Comparison of ENCODE assay signal across 27 cellular contexts in the genomic region with DNA sequence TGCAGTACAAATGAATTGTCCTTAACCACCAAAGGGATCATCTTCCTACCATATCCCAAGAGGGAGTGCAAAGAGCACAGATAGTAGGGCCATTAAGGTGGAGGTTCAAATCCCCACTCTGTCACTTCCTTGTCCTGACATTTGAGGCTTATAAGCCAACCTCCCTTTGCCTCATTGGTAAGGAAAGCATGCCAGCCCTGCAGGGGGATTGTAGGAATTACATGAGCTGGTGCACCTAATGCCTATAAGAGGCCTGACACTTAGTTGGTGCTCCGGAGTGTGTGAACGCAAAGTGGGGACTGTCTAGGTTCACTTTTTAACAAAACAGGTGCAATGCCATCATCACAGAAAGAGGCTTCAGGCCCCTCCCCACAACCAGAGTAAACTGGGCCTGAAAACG.
A peak's percentile ranks its signal among the peaks of the same experiment; 100 is the strongest.
DNase-seq lines count a peak whose midpoint lies in the region; ATAC-seq, FAIRE-seq and TF ChIP-seq lines count a peak whose summit lies in the region.
"Had no signal": no experiment of that assay in that cellular context is flagged by ENCODE, and none has a peak within 500 bp of the region (broad histone marks: within the 10 kb centered on the region; RNA-seq: fewer than 3 reads in every experiment).

No MANE protein-coding gene starts in this region.

- FAIRE-seq in HepG2 (lab: Jason Lieb, UNC): peak; percentile 72
- FAIRE-seq: keratinocyte had no signal

- H3K4me3 Mint-ChIP-seq in endothelial cell (ENCODE audit: unreplicated experiment): no peak overlapping the region
- H3K4me3 Mint-ChIP-seq in activated T-helper 1 cell treated with anti-CD3 and anti-CD28 coated beads, Interleukin-12 subunit alpha, Interleukin-12 subunit beta, Interleukin-2, Interleukin-4 antibody, amounts not matched to agents 30 ng/mL and 10 ng/mL and 1 ng/mL, durations not matched to agents 14 hours and 24 hours and 36 hours: no peak overlapping the region
- H3K4me3 Mint-ChIP-seq: CD8-positive, alpha-beta T cell; effector memory CD8-positive, alpha-beta T cell; T-cell had no signal

- TF ChIP-seq CTCF in HepG2 (CRISPR knock-in tag; IDR thresholded peaks at IDR 0.05) (no peak), right lobe of liver (IDR thresholded peaks at IDR 0.05) (no peak), endothelial cell (IDR thresholded peaks at IDR 0.05; ENCODE audit: unreplicated experiment) (peak; percentile 20), BE2C (IDR thresholded peaks at IDR 0.05; ENCODE audit: low read depth, low read length) (no peak)

- H3K27ac ChIP-seq in HepG2 (ENCODE audit: extremely low read length, insufficient read depth, low read length) (no peak overlapping the region), right lobe of liver (no peak overlapping the region)
- H3K27ac ChIP-seq: heart left ventricle, prostate gland, stomach, thyroid gland, vagina had no signal

- no peak overlapping the region for H3K4me3 ChIP-seq in HepG2 (replicated peaks in 1 of 3; ENCODE audit: insufficient read depth in 1 of 3, low read depth in 2 of 3, low read length in 3 of 3)
- H3K4me3 ChIP-seq in right lobe of liver: no peak overlapping the region
- H3K4me3 ChIP-seq in BE2C (ENCODE audit: low read depth, low read length): no peak overlapping the region
- H3K4me3 ChIP-seq: heart left ventricle, prostate gland, stomach, thyroid gland, vagina had no signal

- no peaks in the 10 kb centered on the region for H3K27me3 ChIP-seq in HepG2 (ENCODE audit: control insufficient read depth in 1 of 2, insufficient read depth in 2 of 2, low read length in 2 of 2)
- no peaks in the 10 kb centered on the region for H3K27me3 ChIP-seq in right lobe of liver
- H3K27me3 ChIP-seq in BE2C: no peaks in the 10 kb centered on the region
- H3K27me3 ChIP-seq: heart left ventricle, stomach, thyroid gland, vagina had no signal

- DNase-seq in HepG2 (ENCODE audit: low spot score) (peak; percentile 27), right lobe of liver (no peak), SK-MEL-5 (ENCODE audit: low read depth, low spot score) (peak; percentile 28), endothelial cell (ENCODE audit: low spot score) (no peak), BE2C (no peak), GM03348 (ENCODE audit: low spot score) (no peak), SIG-M5 treated with dmso at 0.1 percent for 504 hours (lab: John Stamatoyannopoulos, UW; ENCODE audit: unreplicated experiment) (no peak)
- no peak for DNase-seq in activated T-helper 1 cell treated with anti-CD3 and anti-CD28 coated beads, Interleukin-12 subunit alpha, Interleukin-12 subunit beta, Interleukin-2, Interleukin-4 antibody, amounts not matched to agents 30 ng/mL and 10 ng/mL and 1 ng/mL, durations not matched to agents 14 hours and 24 hours and 36 hours (ENCODE audit: low spot score)
- DNase-seq: activated CD4-positive, alpha-beta T cell treated with anti-CD3 and anti-CD28 coated beads, Interleukin-2, amount 50 U/mL, for 48 hours; activated naive CD4-positive, alpha-beta T cell; activated T-cell treated with anti-CD3 and anti-CD28 coated beads, Interleukin-2, amount 50 U/mL, for 48 hours; CD8-positive, alpha-beta T cell; central memory CD4-positive, alpha-beta T cell; effector memory CD8-positive, alpha-beta T cell; foreskin fibroblast; heart left ventricle; NCI-H1930; NCI-H510A treated with DMSO at 0.1 percent for 48 hours; SIG-M5; stimulated activated CD4-positive, alpha-beta T cell treated with anti-CD3 and anti-CD28 coated beads, Interleukin-4, amount 100 ng/mL, for 1 hour; stomach; T-cell; thyroid gland had no signal

- H3K4me1 ChIP-seq in HepG2 (ENCODE audit: insufficient read depth, low read length): peaks cover 12% of the 10 kb centered on the region
- no peaks in the 10 kb centered on the region for H3K4me1 ChIP-seq in right lobe of liver
- H3K4me1 ChIP-seq in BE2C: no peaks in the 10 kb centered on the region
- H3K4me1 ChIP-seq: prostate gland had no signal

- peaks cover 6% of the 10 kb centered on the region for H3K4me1 Mint-ChIP-seq in endothelial cell (ENCODE audit: unreplicated experiment)
- no peaks in the 10 kb centered on the region for H3K4me1 Mint-ChIP-seq in activated T-helper 1 cell treated with anti-CD3 and anti-CD28 coated beads, Interleukin-12 subunit alpha, Interleukin-12 subunit beta, Interleukin-2, Interleukin-4 antibody, amounts not matched to agents 30 ng/mL and 10 ng/mL and 1 ng/mL, durations not matched to agents 14 hours and 24 hours and 36 hours (ENCODE audit: low read depth)

- H3K4me2 ChIP-seq in HepG2 (ENCODE audit: low read depth, low read length): no peak overlapping the region

- CTCF ChIA-PET in HepG2 (lab: Yijun Ruan, JAX; ENCODE audit: low intra/inter-chr PET ratio, low total read pairs): no interaction called here

- H3K9me3 ChIP-seq in HepG2 (ENCODE audit: low read length) (no peaks in the 10 kb centered on the region), right lobe of liver (no peaks in the 10 kb centered on the region), BE2C (no peaks in the 10 kb centered on the region)
- H3K9me3 ChIP-seq: heart left ventricle, prostate gland, stomach, thyroid gland, vagina had no signal

- 92% methylated on average over 3 of the region's 3 CpGs for WGBS in HepG2 (ENCODE audit: low lambda C conversion rate)
- 100% methylated on average over 3 of the region's 3 CpGs for WGBS in right lobe of liver (ENCODE audit: insufficient coverage, low coverage, low lambda C conversion rate, missing lambda C conversion rate)

- H3K9me3 Mint-ChIP-seq in endothelial cell (ENCODE audit: unreplicated experiment): no peaks in the 10 kb centered on the region
- no peaks in the 10 kb centered on the region for H3K9me3 Mint-ChIP-seq in activated T-helper 1 cell treated with anti-CD3 and anti-CD28 coated beads, Interleukin-12 subunit alpha, Interleukin-12 subunit beta, Interleukin-2, Interleukin-4 antibody, amounts not matched to agents 30 ng/mL and 10 ng/mL and 1 ng/mL, durations not matched to agents 14 hours and 24 hours and 36 hours
- H3K9me3 Mint-ChIP-seq: CD8-positive, alpha-beta T cell; effector memory CD8-positive, alpha-beta T cell; T-cell had no signal

- intact Hi-C loops in HepG2 (cut with micrococcal nuclease; ENCODE audit: unreplicated experiment): no loop called here
- intact Hi-C loops in right lobe of liver (cut with DNase I): no loop called here
- intact Hi-C loops in activated T-helper 1 cell treated with anti-CD3 and anti-CD28 coated beads, Interleukin-12 subunit alpha, Interleukin-12 subunit beta, Interleukin-2, Interleukin-4 antibody, amounts not matched to agents 30 ng/mL and 10 ng/mL and 1 ng/mL, durations not matched to agents 14 hours and 24 hours and 36 hours (cut with micrococcal nuclease): no loop called here

- H2AFZ ChIP-seq in HepG2 (ENCODE audit: low read length): no peak overlapping the region

- no peaks in the 10 kb centered on the region for H3K79me2 ChIP-seq in HepG2 (ENCODE audit: insufficient read depth, low read length)

- no peak for TF ChIP-seq EP300 in HepG2 (IDR thresholded peaks at IDR 0.05; ENCODE audit: low read depth in 2 of 2, low read length in 2 of 2)
- TF ChIP-seq EP300 in HepG2 (CRISPR knock-in tag; IDR thresholded peaks at IDR 0.05; ENCODE audit: borderline replicate concordance): no peak

- H3K36me3 ChIP-seq in HepG2 (replicated peaks in 1 of 2; ENCODE audit: control insufficient read depth in 1 of 2, insufficient read depth in 2 of 2, low read length in 2 of 2) (no peaks in the 10 kb centered on the region), right lobe of liver (no peaks in the 10 kb centered on the region), BE2C (no peaks in the 10 kb centered on the region)
- H3K36me3 ChIP-seq: heart left ventricle, prostate gland, thyroid gland, vagina had no signal

- no peak for TF ChIP-seq POLR2A in HepG2 (IDR thresholded peaks at IDR 0.05; ENCODE audit: insufficient read depth in 1 of 2, low read depth in 2 of 2, low read length in 2 of 2)
- no peak for TF ChIP-seq POLR2A in right lobe of liver (IDR thresholded peaks at IDR 0.05)

- POLR2A ChIA-PET in HepG2 (lab: Yijun Ruan, JAX): no interaction called here

- no TSS peak for BruUV-seq in HepG2 (replicated peaks; lab: Mats Ljungman, UMichigan)

- H3K36me3 Mint-ChIP-seq in endothelial cell (ENCODE audit: low read depth, unreplicated experiment): no peaks in the 10 kb centered on the region
- H3K36me3 Mint-ChIP-seq in activated T-helper 1 cell treated with anti-CD3 and anti-CD28 coated beads, Interleukin-12 subunit alpha, Interleukin-12 subunit beta, Interleukin-2, Interleukin-4 antibody, amounts not matched to agents 30 ng/mL and 10 ng/mL and 1 ng/mL, durations not matched to agents 14 hours and 24 hours and 36 hours (ENCODE audit: low read depth): no peaks in the 10 kb centered on the region

- H4K20me1 ChIP-seq in HepG2 (ENCODE audit: insufficient read depth, low read length): no peaks in the 10 kb centered on the region

- in situ Hi-C loops in HepG2 (cut with HindIII; ENCODE audit: extremely low pct_ligation_motif_present, low pct_unique_long_range_greater_than_20kb) (no loop called here), SK-MEL-5 (cut with HindIII; ENCODE audit: low pct_unique_long_range_greater_than_20kb, low sequenced_read_pairs) (no loop called here)

- no peak overlapping the region for H3K9ac ChIP-seq in HepG2 (ENCODE audit: insufficient read depth, low read depth, low read length)

- TF ChIP-seq RAD21 in HepG2 (CRISPR knock-in tag; IDR thresholded peaks at IDR 0.05): no peak

- no peaks in the 10 kb centered on the region for H3K27me3 Mint-ChIP-seq in endothelial cell (ENCODE audit: unreplicated experiment)
- H3K27me3 Mint-ChIP-seq in activated T-helper 1 cell treated with anti-CD3 and anti-CD28 coated beads, Interleukin-12 subunit alpha, Interleukin-12 subunit beta, Interleukin-2, Interleukin-4 antibody, amounts not matched to agents 30 ng/mL and 10 ng/mL and 1 ng/mL, durations not matched to agents 14 hours and 24 hours and 36 hours (ENCODE audit: insufficient read depth): no peaks in the 10 kb centered on the region
- H3K27me3 Mint-ChIP-seq: effector memory CD8-positive, alpha-beta T cell; T-cell had no signal

- ATAC-seq in HepG2 (peak; percentile 64), right lobe of liver (no peak)
- ATAC-seq: CD8-positive, alpha-beta T cell; effector memory CD8-positive, alpha-beta T cell; esophagus mucosa; heart left ventricle; T-cell had no signal

- H3K27ac Mint-ChIP-seq in endothelial cell (ENCODE audit: unreplicated experiment): no peak overlapping the region
- no peak overlapping the region for H3K27ac Mint-ChIP-seq in activated T-helper 1 cell treated with anti-CD3 and anti-CD28 coated beads, Interleukin-12 subunit alpha, Interleukin-12 subunit beta, Interleukin-2, Interleukin-4 antibody, amounts not matched to agents 30 ng/mL and 10 ng/mL and 1 ng/mL, durations not matched to agents 14 hours and 24 hours and 36 hours
- H3K27ac Mint-ChIP-seq: CD8-positive, alpha-beta T cell; effector memory CD8-positive, alpha-beta T cell; T-cell had no signal

TF ChIP-seq in HepG2, 621 proteins besides CTCF, POLR2A, EP300 and RAD21 (continues in another document):
- TF ChIP-seq ZFY (CRISPR knock-in tag; IDR thresholded peaks at IDR 0.05) (no peak), SRSF4 (IDR thresholded peaks at IDR 0.05; ENCODE audit: low read depth, low read length, poor library complexity, severe bottlenecking) (no peak), ZSCAN20 (CRISPR knock-in tag; IDR thresholded peaks at IDR 0.05; ENCODE audit: borderline replicate concordance) (no peak), TAF1 (CRISPR knock-in tag; IDR thresholded peaks at IDR 0.05) (no peak), ZFP36L1 (CRISPR knock-in tag; IDR thresholded peaks at IDR 0.05) (no peak)

Comparison
In these comparisons a context has a peak if more than half of its experiments do, and no peak if none do; other contexts are left out.
1. DNase-seq: peak in HepG2 (single experiment) and SK-MEL-5 (single experiment); none in right lobe of liver (0 of 3), endothelial cell (single experiment), BE2C (single experiment), GM03348 (single experiment), SIG-M5 treated with dmso at 0.1 percent for 504 hours (single experiment) and activated T-helper 1 cell treated with anti-CD3 and anti-CD28 coated beads, Interleukin-12 subunit alpha, Interleukin-12 subunit beta, Interleukin-2, Interleukin-4 antibody, amounts not matched to agents 30 ng/mL and 10 ng/mL and 1 ng/mL, durations not matched to agents 14 hours and 24 hours and 36 hours (single experiment).